ENCODE assay signal across 1 cellular context in the genomic region with DNA sequence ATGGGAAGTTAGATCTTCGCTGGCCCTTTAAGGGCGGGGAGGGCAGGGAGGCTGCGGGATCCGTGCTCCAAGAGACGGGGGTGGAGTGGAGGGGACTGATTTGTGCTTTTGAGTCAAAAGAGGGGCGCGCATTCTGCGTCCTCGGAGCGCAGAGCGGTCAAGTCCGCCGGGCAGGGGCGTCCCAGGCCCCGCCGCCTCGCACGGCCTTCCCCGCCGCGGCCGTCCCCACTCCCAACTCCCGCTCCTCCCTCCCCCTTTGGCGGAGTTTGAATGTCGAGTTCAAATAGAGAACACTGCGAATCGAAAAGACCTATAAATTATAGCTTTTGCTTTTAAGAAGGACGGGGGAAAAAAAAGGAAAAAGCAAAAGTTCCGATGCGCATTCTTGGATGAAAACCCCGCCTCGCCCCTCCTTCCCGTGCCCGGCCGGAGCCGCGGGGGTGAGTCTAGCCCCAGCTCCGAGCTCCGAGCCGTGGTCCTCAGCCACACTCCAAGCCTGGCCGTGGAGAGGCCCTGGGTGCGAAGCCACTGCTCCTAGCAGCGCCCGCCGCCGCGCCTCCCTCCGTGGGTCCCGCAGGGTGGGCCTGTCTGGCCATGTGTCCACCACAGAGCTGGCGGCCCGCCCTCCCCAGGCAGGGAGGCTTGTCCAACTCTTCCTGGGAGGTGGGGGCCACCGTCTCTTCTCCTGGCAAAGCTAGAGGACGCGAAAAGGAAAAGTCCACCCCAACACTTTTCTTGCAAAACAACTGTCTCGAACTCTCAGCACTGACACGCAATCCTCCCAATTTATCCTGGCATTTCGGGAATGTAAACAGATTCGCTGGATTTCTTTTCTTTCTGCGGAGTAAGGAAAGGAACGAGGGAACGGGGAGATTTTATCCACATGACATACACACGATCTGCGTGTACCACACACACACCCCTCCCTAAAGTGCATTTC.
TF ChIP-seq lines count a peak whose summit lies in the region.

No MANE protein-coding gene starts in this region.

TF ChIP-seq in HCT116, 20 proteins besides CTCF, POLR2A, EP300 and RAD21 (continued from another document):
- TF ChIP-seq, protein P1, sequence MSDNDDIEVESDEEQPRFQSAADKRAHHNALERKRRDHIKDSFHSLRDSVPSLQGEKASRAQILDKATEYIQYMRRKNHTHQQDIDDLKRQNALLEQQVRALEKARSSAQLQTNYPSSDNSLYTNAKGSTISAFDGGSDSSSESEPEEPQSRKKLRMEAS (IDR thresholded peaks at IDR 0.05): no peak
- TF ChIP-seq CBX3 (IDR thresholded peaks at IDR 0.05; ENCODE audit: low read depth): no peak
- no peak for TF ChIP-seq FOSL1 (IDR thresholded peaks at IDR 0.05; ENCODE audit: low read depth)
- TF ChIP-seq CEBPB (IDR thresholded peaks at IDR 0.05; ENCODE audit: low read depth): no peak
- TF ChIP-seq EZH2 (IDR thresholded peaks at IDR 0.05): no peak
- TF ChIP-seq SRF (IDR thresholded peaks at IDR 0.05; ENCODE audit: low read depth): no peak
- TF ChIP-seq ZFX (IDR thresholded peaks at IDR 0.05): no peak
- no peak for TF ChIP-seq ZNF274 (IDR thresholded peaks at IDR 0.05; ENCODE audit: low read depth, low read length)
- TF ChIP-seq EGR1 (IDR thresholded peaks at IDR 0.05; ENCODE audit: low read depth): no peak
- no peak for TF ChIP-seq SIN3A (IDR thresholded peaks at IDR 0.05; ENCODE audit: low read depth)
TF ChIP-seq in HCT116: peak in this region for 0.
